19 cellular contexts compared by ENCODE assay signal in genomic region chr12:82089369-82090121, GRCh38.
DNase-seq lines count a peak whose midpoint lies in the region; ATAC-seq and TF ChIP-seq lines count a peak whose summit lies in the region.
"Had no signal": no experiment of that assay in that cellular context is flagged by ENCODE, and none has a peak within 500 bp of the region (broad histone marks: within the 10 kb centered on the region; RNA-seq: fewer than 3 reads in every experiment).

No MANE protein-coding gene starts in this region.

- no peak overlapping the region for H3K27ac Mint-ChIP-seq in CD8-positive, alpha-beta memory T cell
- H3K27ac Mint-ChIP-seq in H9: no peak overlapping the region
- H3K27ac Mint-ChIP-seq: CD8-positive, alpha-beta T cell; HFFc6; T-cell had no signal

- H4K91ac ChIP-seq in H9 (ENCODE audit: insufficient read length, low read depth, low read length): no peak overlapping the region

- H2AK5ac ChIP-seq in H9 (ENCODE audit: insufficient read length, low read length): no peak overlapping the region

- no peaks in the 10 kb centered on the region for H3K36me3 Mint-ChIP-seq in CD8-positive, alpha-beta memory T cell
- H3K36me3 Mint-ChIP-seq in H9 (ENCODE audit: insufficient read depth in 1 of 3, low read depth in 3 of 3): no peaks in the 10 kb centered on the region
- H3K36me3 Mint-ChIP-seq: CD8-positive, alpha-beta T cell; T-cell had no signal

- H3K27ac ChIP-seq in 22Rv1 (peak overlapping the region; percentile 43), PC-9 (no peak overlapping the region), left lung (no peak overlapping the region), H9 (ENCODE audit: insufficient read length, low read depth, low read length) (no peak overlapping the region)
- H3K27ac ChIP-seq in CD8-positive, alpha-beta memory T cell (ENCODE audit: low read depth, low read length): no peak overlapping the region
- H3K27ac ChIP-seq: BLaER1, HL-60 had no signal

- H4K8ac ChIP-seq in H9 (replicated peaks; ENCODE audit: insufficient read length, low read depth, low read length): no peak overlapping the region

- POLR2A ChIA-PET in PC-9 (lab: Charles Lee; ENCODE audit: unreplicated experiment): no interaction called here
- POLR2A ChIA-PET in CD8-positive, alpha-beta memory T cell (lab: Charles Lee): no interaction called here

- intact Hi-C loops in PC-9 (cut with micrococcal nuclease; ENCODE audit: unreplicated experiment): loop anchor here (2.0 kb wide), 1 partner anchor 45 kb away; no protein-coding TSS in a partner anchor
- intact Hi-C loops in left lung (cut with DNase I): no loop called here

- H3K4me2 ChIP-seq in PC-9: 0 out of 2 replicates have a peak overlapping the region, but pooled peaks have one; percentile 29
- H3K4me2 ChIP-seq in H9 (ENCODE audit: insufficient read depth, insufficient read length, low read length): no peak overlapping the region
- H3K4me2 ChIP-seq: BLaER1, SK-N-SH had no signal

- H2BK120ac ChIP-seq in H9 (ENCODE audit: low read depth, low read length, poor library complexity, severe bottlenecking): no peak overlapping the region

- no CpG with 5 or more reads among the region's 7 CpGs for WGBS in H9 (ENCODE audit: extremely low coverage, insufficient read length, low lambda C conversion rate)

- H3K9me2 ChIP-seq in PC-9 (ENCODE audit: insufficient read depth): no peaks in the 10 kb centered on the region
- H3K9me2 ChIP-seq: SK-N-SH had no signal

- no peaks in the 10 kb centered on the region for H3F3A ChIP-seq in PC-9 (ENCODE audit: insufficient read depth, low read depth)

- H3K27me3 ChIP-seq in PC-9 (ENCODE audit: insufficient read depth, low read depth): no peaks in the 10 kb centered on the region
- no peaks in the 10 kb centered on the region for H3K27me3 ChIP-seq in left lung
- H3K27me3 ChIP-seq in CD8-positive, alpha-beta memory T cell (ENCODE audit: insufficient read depth, low read length, poor library complexity, severe bottlenecking): no peaks in the 10 kb centered on the region
- no peaks in the 10 kb centered on the region for H3K27me3 ChIP-seq in H9 (ENCODE audit: insufficient read depth, low read length)
- H3K27me3 ChIP-seq: BLaER1 had no signal

- H4K5ac ChIP-seq in H9 (ENCODE audit: insufficient read length, low read depth, low read length): no peak overlapping the region

- no peaks in the 10 kb centered on the region for H3K79me1 ChIP-seq in H9 (ENCODE audit: insufficient read depth, low read depth, low read length, poor library complexity, severe bottlenecking)

- H3K9me3 Mint-ChIP-seq in CD8-positive, alpha-beta memory T cell: peaks cover 0 to 15% (median 7%) of the 10 kb centered on the region in 5 donors
- peaks cover 2 to 3% of the 10 kb centered on the region in 2 experiments; a peak in 3 of 5 replicates for H3K9me3 Mint-ChIP-seq in H9

- H3K9ac ChIP-seq in H9 (ENCODE audit: extremely low read depth, insufficient read length, low read length): no peak overlapping the region
- H3K9ac ChIP-seq: BLaER1, SK-N-SH had no signal

- DNase-seq in DMS53 treated with DMSO at 0.1 percent for 48 hours (lab: John Stamatoyannopoulos, UW; ENCODE audit: unreplicated experiment) (peak; percentile 90), PC-9 (peak in 1 of 2 experiments; percentile 59), left lung (no peak), H9 (no peak), SW 1271 (lab: John Stamatoyannopoulos, UW) (no peak)
- DNase-seq in CD8-positive, alpha-beta memory T cell: no peak
- DNase-seq: CD8-positive, alpha-beta T cell; DND-41; HFFc6; IMR-90; NCI-H1048; NCI-H1436; NCI-H2081 treated with DMSO at 0.1 percent for 48 hours; SK-N-SH; T-cell had no signal

- no peaks in the 10 kb centered on the region for H3K79me2 ChIP-seq in PC-9 (ENCODE audit: low read depth)
- no peaks in the 10 kb centered on the region for H3K79me2 ChIP-seq in H9 (ENCODE audit: insufficient read depth, low read length)

- no peak overlapping the region for H3K4ac ChIP-seq in H9 (ENCODE audit: low read depth, low read length)

- CTCF ChIA-PET in PC-9 (lab: Charles Lee): no interaction called here
- CTCF ChIA-PET in CD8-positive, alpha-beta memory T cell (lab: Charles Lee): no interaction called here

- H3K4me3 ChIP-seq in PC-9 (no peak overlapping the region), left lung (no peak overlapping the region)
- no peak overlapping the region for H3K4me3 ChIP-seq in CD8-positive, alpha-beta memory T cell (ENCODE audit: low read length)
- H3K4me3 ChIP-seq: BLaER1 had no signal

- H3K36me3 ChIP-seq in PC-9 (ENCODE audit: low read depth) (no peaks in the 10 kb centered on the region), left lung (no peaks in the 10 kb centered on the region)
- no peaks in the 10 kb centered on the region for H3K36me3 ChIP-seq in CD8-positive, alpha-beta memory T cell (ENCODE audit: insufficient read depth, low read length)
- H3K36me3 ChIP-seq: BLaER1 had no signal

- H2BK15ac ChIP-seq in H9 (ENCODE audit: low read depth, low read length): no peak overlapping the region

- no peaks in the 10 kb centered on the region for H3K23me2 ChIP-seq in H9 (ENCODE audit: insufficient read length, low read depth, low read length, poor library complexity, severe bottlenecking)

- H2BK5ac ChIP-seq in H9 (ENCODE audit: insufficient read length, low read length): no peak overlapping the region

- no peak overlapping the region for H2BK20ac ChIP-seq in H9 (ENCODE audit: low read depth, low read length, poor library complexity, severe bottlenecking)

- H3K56ac ChIP-seq in H9 (ENCODE audit: insufficient read length, low read depth, low read length): no peak overlapping the region

- peak; percentile 95 for ATAC-seq in left lung
- ATAC-seq: CD8-positive, alpha-beta T cell; Panc1; T-cell had no signal

- H4K20me1 ChIP-seq in PC-9 (ENCODE audit: insufficient read depth): no peaks in the 10 kb centered on the region
- H4K20me1 ChIP-seq in H9 (ENCODE audit: control insufficient read depth, insufficient read depth, insufficient read length): no peaks in the 10 kb centered on the region
- H4K20me1 ChIP-seq: BLaER1 had no signal

- no peaks in the 10 kb centered on the region for H3K4me1 Mint-ChIP-seq in CD8-positive, alpha-beta memory T cell
- H3K4me1 Mint-ChIP-seq in H9: no peaks in the 10 kb centered on the region
- H3K4me1 Mint-ChIP-seq: T-cell had no signal

- no TSS peak for BruUV-seq in PC-9 (replicated peaks; lab: Mats Ljungman, UMichigan)

- no peak overlapping the region for H3T11ph ChIP-seq in H9 (ENCODE audit: low read length)

- H3K9me3 ChIP-seq in PC-9 (ENCODE audit: insufficient read depth, low read depth) (no peaks in the 10 kb centered on the region), left lung (peaks cover 0 to 17% of the 10 kb centered on the region in 2 donors), H9 (ENCODE audit: control insufficient read depth, low read depth, low read length) (no peaks in the 10 kb centered on the region)
- H3K9me3 ChIP-seq in CD8-positive, alpha-beta memory T cell (ENCODE audit: low read length): no peaks in the 10 kb centered on the region
- H3K9me3 ChIP-seq: BLaER1, SK-N-SH had no signal

- H2BK12ac ChIP-seq in H9 (ENCODE audit: insufficient read length, low read depth, low read length): no peak overlapping the region

- no peak overlapping the region for H3K23ac ChIP-seq in H9 (ENCODE audit: insufficient read length, low read depth, low read length)

- H2AFZ ChIP-seq in PC-9 (no peak overlapping the region), H9 (ENCODE audit: low read length) (no peak overlapping the region)

- H3K18ac ChIP-seq in H9 (ENCODE audit: insufficient read length, low read depth, low read length): no peak overlapping the region

- no peak overlapping the region for H3K14ac ChIP-seq in H9 (ENCODE audit: insufficient read depth, low read length)

- no peaks in the 10 kb centered on the region for H3K4me1 ChIP-seq in PC-9 (replicated peaks; ENCODE audit: insufficient read depth)
- H3K4me1 ChIP-seq in left lung: no peaks in the 10 kb centered on the region
- H3K4me1 ChIP-seq in CD8-positive, alpha-beta memory T cell (ENCODE audit: insufficient read depth, low read length): no peaks in the 10 kb centered on the region
- no peaks in the 10 kb centered on the region for H3K4me1 ChIP-seq in H9 (ENCODE audit: insufficient read depth, low read length)
- H3K4me1 ChIP-seq: BLaER1 had no signal

- no peaks in the 10 kb centered on the region for H3K27me3 Mint-ChIP-seq in CD8-positive, alpha-beta memory T cell
- no peaks in the 10 kb centered on the region; the same call in 1 of the 2 replicates for H3K27me3 Mint-ChIP-seq in H9 (ENCODE audit: low read depth)
- H3K27me3 Mint-ChIP-seq: T-cell had no signal

- no peak overlapping the region for H3K4me3 Mint-ChIP-seq in CD8-positive, alpha-beta memory T cell
- no peak overlapping the region for H3K4me3 Mint-ChIP-seq in H9
- H3K4me3 Mint-ChIP-seq: CD8-positive, alpha-beta T cell; HFFc6; T-cell had no signal

- TF ChIP-seq CTCF in 22Rv1 (IDR thresholded peaks at IDR 0.05) (no peak), PC-9 (conservative IDR thresholded peaks at IDR 0.05) (no peak), left lung (IDR thresholded peaks at IDR 0.05) (no peak), H9 (conservative IDR thresholded peaks at IDR 0.05) (no peak)
